Comparison of ENCODE assay signal across 20 cellular contexts in the genomic region with DNA sequence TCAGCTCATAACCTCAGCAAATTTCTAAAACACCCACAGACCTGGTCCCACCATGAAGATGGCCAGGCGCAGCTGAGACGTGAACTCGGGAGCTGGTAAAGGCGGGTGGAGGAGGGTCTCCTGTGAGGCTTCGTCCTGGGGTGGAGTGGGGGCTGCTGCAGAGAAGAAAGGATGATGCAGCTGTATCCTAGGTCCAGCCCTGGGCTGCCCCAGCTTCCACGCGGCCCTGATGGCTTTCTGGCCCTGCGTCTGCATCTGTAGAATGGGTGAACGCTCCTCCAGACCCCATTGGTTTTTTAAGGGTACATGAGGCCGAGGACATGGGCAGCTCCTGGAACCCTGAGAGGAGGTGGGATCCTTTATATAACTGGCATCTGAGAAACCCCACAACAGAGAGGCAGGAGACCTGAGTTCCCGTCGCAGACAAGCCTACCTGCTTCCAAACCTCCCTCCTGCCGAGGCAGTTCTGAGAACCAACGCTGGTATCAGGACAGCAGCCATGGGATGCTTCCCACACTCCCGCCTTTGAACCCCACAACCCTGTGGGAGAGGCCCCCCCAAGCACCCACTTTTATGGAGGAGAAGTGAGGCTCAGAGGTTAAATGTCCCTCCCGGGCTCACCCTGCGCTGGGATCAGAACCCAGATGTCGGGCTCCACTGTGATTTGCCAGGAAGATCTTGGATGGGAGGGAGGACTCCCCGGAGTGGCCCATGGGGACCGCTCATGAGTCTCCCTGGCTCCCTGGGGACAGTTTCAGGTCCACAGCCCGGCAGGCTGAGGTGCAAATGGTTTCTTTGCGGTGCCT. TPM values are rescaled to one million over a fixed set of nuclear protein-coding genes. Genes with fewer than 3 reads are reported as not detected.
"Had no signal": no experiment of that assay in that cellular context is flagged by ENCODE, and none has a peak within 500 bp of the region (broad histone marks: within the 10 kb centered on the region; RNA-seq: fewer than 3 reads in every experiment).

No MANE protein-coding gene starts in this region.

- H3K36me3 ChIP-seq: brain microvascular endothelial cell, esophagus muscularis mucosa, right atrium auricular region, SJSA1 had no signal

- H3K27ac ChIP-seq: brain microvascular endothelial cell, dorsolateral prefrontal cortex, esophagus muscularis mucosa, right atrium auricular region, SJSA1 had no signal

- H3K4me3 ChIP-seq: dorsolateral prefrontal cortex, esophagus muscularis mucosa, right atrium auricular region, SJSA1, smooth muscle cell had no signal

- ATAC-seq: activated CD4-positive, alpha-beta T cell treated with anti-CD3 and anti-CD28 coated beads for 36 hours had no signal

- H3K9me3 ChIP-seq: right atrium auricular region, SJSA1 had no signal

- H3K27me3 ChIP-seq: right atrium auricular region had no signal

- H3K4me1 ChIP-seq: esophagus muscularis mucosa, right atrium auricular region, SJSA1 had no signal

- DNase-seq: activated CD4-positive, alpha-beta memory T cell treated with anti-CD3 and anti-CD28 coated beads, Interleukin-2, amount 10 ng/mL, durations not matched to agents 7 days and 5 days; activated CD4-positive, alpha-beta T cell treated with anti-CD3 and anti-CD28 coated beads for 36 hours; activated gamma-delta T cell treated with Interleukin-2 at 50 U/mL for 16 hours; activated naive CD8-positive, alpha-beta T cell treated with anti-CD3 and anti-CD28 coated beads for 36 hours; activated T-cell treated with anti-CD3 and anti-CD28 coated beads for 4 hours; brain microvascular endothelial cell; cerebellar nuclear complex; hypothalamus; mesenchymal stem cell; stimulated activated naive CD4-positive, alpha-beta T cell; substantia nigra; T1000 had no signal

- H3K4me2 ChIP-seq: smooth muscle cell had no signal

RNA-seq across cellular contexts. Expression of a gene that starts 55.2 kb away (rescaled TPM):
- total RNA-seq: activated CD4-positive, alpha-beta memory T cell treated with anti-CD3 and anti-CD28 coated beads, Interleukin-2, amount 10 ng/mL, durations not matched to agents 7 days and 5 days; activated CD4-positive, alpha-beta T cell treated with anti-CD3 and anti-CD28 coated beads for 36 hours; activated naive CD8-positive, alpha-beta T cell treated with anti-CD3 and anti-CD28 coated beads for 36 hours; dorsolateral prefrontal cortex; esophagus muscularis mucosa; fibroblast of villous mesenchyme; neural crest cell; right atrium auricular region; SJSA1; smooth muscle cell; urinary bladder had no signal
- polyA plus RNA-seq: smooth muscle cell, urinary bladder had no signal
